19 cellular contexts compared by ENCODE assay signal in genomic region chr13:101576452-101576851, GRCh38.
DNase-seq lines count a peak whose midpoint lies in the region; ATAC-seq and TF ChIP-seq lines count a peak whose summit lies in the region.
"Had no signal": no experiment of that assay in that cellular context is flagged by ENCODE, and none has a peak within 500 bp of the region (broad histone marks: within the 10 kb centered on the region; RNA-seq: fewer than 3 reads in every experiment).

No MANE protein-coding gene starts in this region.

- no peaks in the 10 kb centered on the region for H3K27me3 Mint-ChIP-seq in osteocyte (ENCODE audit: unreplicated experiment)

- intact Hi-C loops in PC-9 (cut with micrococcal nuclease; ENCODE audit: unreplicated experiment) (loop anchor here (5.0 kb wide), 1 partner anchor 46 kb away; no protein-coding TSS in a partner anchor), posterior cingulate gyrus (cut with DNase I) (no loop called here), posterior vena cava (cut with DNase I) (no loop called here), aorta (cut with DNase I) (no loop called here)

- TF ChIP-seq CTCF in PC-9 (conservative IDR thresholded peaks at IDR 0.05) = no peak
- TF ChIP-seq CTCF in osteocyte (IDR thresholded peaks at IDR 0.05) = no peak

- H2AFZ ChIP-seq in PC-9 = no peak overlapping the region

- H3K27ac Mint-ChIP-seq in osteocyte (ENCODE audit: unreplicated experiment) = peak overlapping the region; percentile 77

- no peaks in the 10 kb centered on the region for H3K36me3 ChIP-seq in PC-9 (ENCODE audit: low read depth)
- H3K36me3 ChIP-seq in aorta (ENCODE audit: control insufficient read depth in 1 of 2, insufficient read depth in 2 of 2, low read length in 1 of 2) = peaks cover 0 to 1% of the 10 kb centered on the region in 2 donors
- H3K36me3 ChIP-seq: breast epithelium, sigmoid colon had no signal

- peaks cover 10% of the 10 kb centered on the region; the same call in 1 of the 2 replicates for H3F3A ChIP-seq in PC-9 (ENCODE audit: insufficient read depth, low read depth)

- peak overlapping the region; percentile 31; the same call in 1 of the 2 replicates for H3K4me2 ChIP-seq in PC-9

- H3K36me3 Mint-ChIP-seq in osteocyte (ENCODE audit: unreplicated experiment) = peaks cover 66% of the 10 kb centered on the region

- CTCF ChIA-PET in PC-9 (lab: Charles Lee) = no interaction called here

- no peaks in the 10 kb centered on the region for H4K20me1 ChIP-seq in PC-9 (ENCODE audit: insufficient read depth)

- POLR2A ChIA-PET in PC-9 (lab: Charles Lee; ENCODE audit: unreplicated experiment) = no interaction called here

- no TSS peak for BruUV-seq in PC-9 (replicated peaks; lab: Mats Ljungman, UMichigan)

- peaks cover 89% of the 10 kb centered on the region for H3K4me1 Mint-ChIP-seq in osteocyte (ENCODE audit: unreplicated experiment)

- H3K4me3 Mint-ChIP-seq in osteocyte (ENCODE audit: unreplicated experiment) = peak overlapping the region; percentile 20
- H3K4me3 Mint-ChIP-seq: neural crest cell had no signal

- H3K4me1 ChIP-seq in PC-9 (replicated peaks; ENCODE audit: insufficient read depth) (peaks cover 24% of the 10 kb centered on the region), aorta (ENCODE audit: control insufficient read depth in 1 of 2, insufficient read depth in 2 of 2, low read length in 2 of 2) (peaks cover 2 to 6% of the 10 kb centered on the region in 2 donors)
- H3K4me1 ChIP-seq: breast epithelium, foreskin keratinocyte, sigmoid colon had no signal

- H3K27ac ChIP-seq in PC-9 (peak overlapping the region; percentile 53), aorta (ENCODE audit: low read depth in 1 of 2, low read length in 2 of 2) (no peak overlapping the region)
- H3K27ac ChIP-seq: breast epithelium, foreskin keratinocyte, sigmoid colon had no signal

- H3K9me3 ChIP-seq in PC-9 (ENCODE audit: insufficient read depth, low read depth) (no peaks in the 10 kb centered on the region), aorta (ENCODE audit: control insufficient read depth, low read length) (no peaks in the 10 kb centered on the region)
- H3K9me3 ChIP-seq: breast epithelium, sigmoid colon had no signal

- H3K9me3 Mint-ChIP-seq in osteocyte (ENCODE audit: unreplicated experiment) = no peaks in the 10 kb centered on the region
- H3K9me3 Mint-ChIP-seq: neural crest cell had no signal

- H3K4me3 ChIP-seq in PC-9 (no peak overlapping the region), aorta (ENCODE audit: low read length in 2 of 2) (no peak overlapping the region)
- H3K4me3 ChIP-seq: breast epithelium, sigmoid colon had no signal

- peaks cover 14% of the 10 kb centered on the region; the same call in 1 of the 2 replicates for H3K79me2 ChIP-seq in PC-9 (ENCODE audit: low read depth)

- DNase-seq in ELR (ENCODE audit: low read depth) (peak; percentile 61), PC-9 (peak; percentile 28 to 80), dedifferentiated amniotic fluid mesenchymal stem cell (ENCODE audit: extremely low spot score) (peak; percentile 59), osteocyte (ENCODE audit: extremely low spot score, unreplicated experiment) (no peak), posterior cingulate gyrus (no peak), posterior vena cava (ENCODE audit: low spot score) (no peak), aorta (no peak)
- DNase-seq: activated effector memory CD4-positive, alpha-beta T cell treated with anti-CD3 and anti-CD28 coated beads, Interleukin-2, amount 50 U/mL, for 16 hours; effector CD8-positive, alpha-beta T cell; foreskin keratinocyte; H7; mesendoderm; NCI-H187 treated with DMSO at 0.1 percent for 48 hours; NCI-H510A treated with DMSO at 0.1 percent for 48 hours; sigmoid colon; stimulated activated CD4-positive, alpha-beta T cell treated with anti-CD3 and anti-CD28 coated beads, Interleukin-4, amount 100 ng/mL, for 24 hours; SW 1271 had no signal

- no peaks in the 10 kb centered on the region for H3K27me3 ChIP-seq in PC-9 (ENCODE audit: insufficient read depth, low read depth)
- H3K27me3 ChIP-seq in aorta (ENCODE audit: control insufficient read depth in 1 of 2, insufficient read depth in 2 of 2, low read length in 1 of 2) = no peaks in the 10 kb centered on the region
- H3K27me3 ChIP-seq: breast epithelium, sigmoid colon had no signal

- no peak for ATAC-seq in aorta (ENCODE audit: low FRiP score)
- ATAC-seq: foreskin keratinocyte had no signal

- H3K9me2 ChIP-seq in PC-9 (ENCODE audit: insufficient read depth) = no peaks in the 10 kb centered on the region

- WGBS in aorta, 2 donors = 39 to 84% methylated on average over 4 of the region's 4 CpGs

Comparison
In these comparisons a context has a peak if more than half of its experiments do, and no peak if none do; other contexts are left out.
1. DNase-seq: peak in ELR (single experiment), PC-9 (2 of 2) and dedifferentiated amniotic fluid mesenchymal stem cell (single experiment); none in osteocyte (single experiment), posterior cingulate gyrus (0 of 10), posterior vena cava (single experiment) and aorta (0 of 2).